Comparison of ENCODE assay signal across 17 cellular contexts in the genomic region with DNA sequence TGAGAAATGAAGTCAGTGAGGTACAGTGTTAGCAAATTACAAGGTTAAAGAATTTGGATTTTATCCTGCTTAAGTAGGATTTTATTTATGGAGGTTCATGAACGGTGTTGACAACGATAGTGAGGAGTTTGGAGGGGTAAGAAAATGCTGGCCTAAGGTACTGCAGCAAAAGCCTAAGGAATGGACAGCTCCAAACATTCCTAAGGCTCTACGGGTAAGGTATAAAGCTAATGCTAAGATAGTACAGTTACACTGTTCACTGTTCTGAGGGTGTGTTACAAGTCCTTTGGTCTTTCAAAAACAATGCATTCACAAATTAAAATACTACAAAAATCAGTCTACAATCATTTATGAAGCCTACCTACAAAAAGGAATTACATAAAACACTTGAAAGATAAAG. TPM values are rescaled to one million over a fixed set of nuclear protein-coding genes. Genes with fewer than 3 reads are reported as not detected.
A peak's percentile ranks its signal among the peaks of the same experiment; 100 is the strongest.
DNase-seq lines count a peak whose midpoint lies in the region; ATAC-seq and TF ChIP-seq lines count a peak whose summit lies in the region.
"Had no signal": no experiment of that assay in that cellular context is flagged by ENCODE, and none has a peak within 500 bp of the region (broad histone marks: within the 10 kb centered on the region; RNA-seq: fewer than 3 reads in every experiment).

No MANE protein-coding gene starts in this region.

- H3K4me3 ChIP-seq in fibroblast of the aortic adventitia (ENCODE audit: low read depth, low read length), result no peak overlapping the region
- peak overlapping the region in 1 of 4 donors; percentile 5 for H3K4me3 ChIP-seq in adrenal gland
- no peak overlapping the region for H3K4me3 ChIP-seq in HAP-1
- H3K4me3 ChIP-seq: lung, smooth muscle cell had no signal

- H3K4me3 Mint-ChIP-seq in stimulated activated naive B cell treated with anti-CD40 and anti-IgM and Interleukin-4, amounts not matched to agents 10 μg/mL and 1 μg/mL and 100 μg/mL, for 72 hours, result peak overlapping the region; percentile 52 to 70
- H3K4me3 Mint-ChIP-seq: activated naive CD4-positive, alpha-beta T cell treated with anti-CD3 and anti-CD28 coated beads, Interleukin-2, amount 10 ng/mL, durations not matched to agents 7 days and 5 days had no signal

- 42 to 57% (median 54%) methylated on average over 3 of the region's 3 CpGs for WGBS in adrenal gland, 4 donors

- DNase-seq in fibroblast of the aortic adventitia (ENCODE audit: low read depth) (peak; percentile 14), adrenal gland (no peak), NCI-H1436 (lab: John Stamatoyannopoulos, UW) (no peak), HAP-1 (ENCODE audit: low spot score in 2 of 2) (no peak)
- no peak for DNase-seq in stimulated activated naive B cell treated with anti-CD40 and anti-IgM and Interleukin-4, amounts not matched to agents 10 μg/mL and 1 μg/mL and 100 μg/mL, for 72 hours
- DNase-seq in activated CD4-positive, CD25-positive, alpha-beta regulatory T cell treated with anti-CD3 and anti-CD28 coated beads, Interleukin-2, amount 50 U/mL, for 72 hours, result no peak
- DNase-seq: activated naive CD4-positive, alpha-beta T cell treated with anti-CD3 and anti-CD28 coated beads, Interleukin-2, amount 10 ng/mL, durations not matched to agents 7 days and 5 days; DMS79; H7; NCI-H1694 treated with DMSO at 0.1 percent for 48 hours; NCI-H510A; PC-3 had no signal

- peak overlapping the region; percentile 86 for H3K27ac Mint-ChIP-seq in stimulated activated naive B cell treated with anti-CD40 and anti-IgM and Interleukin-4, amounts not matched to agents 10 μg/mL and 1 μg/mL and 100 μg/mL, for 72 hours
- H3K27ac Mint-ChIP-seq: activated naive CD4-positive, alpha-beta T cell treated with anti-CD3 and anti-CD28 coated beads, Interleukin-2, amount 10 ng/mL, durations not matched to agents 7 days and 5 days had no signal

- no peak for TF ChIP-seq POLR2A in adrenal gland (IDR thresholded peaks at IDR 0.05)

- peak; percentile 12 for ATAC-seq in HG02642 (IDR thresholded peaks at IDR 0.05; ENCODE audit: poor library complexity, unreplicated experiment)
- no peak for ATAC-seq in stimulated activated naive B cell treated with anti-CD40 and anti-IgM and Interleukin-4, amounts not matched to agents 10 μg/mL and 1 μg/mL and 100 μg/mL, for 72 hours (replicated peaks)
- ATAC-seq: PC-3 had no signal

- H3K9me3 ChIP-seq in adrenal gland (replicated peaks in 1 of 3) (no peaks in the 10 kb centered on the region), HAP-1 (no peaks in the 10 kb centered on the region)
- H3K9me3 ChIP-seq: BE2C had no signal

- TF ChIP-seq CTCF in VCaP (conservative IDR thresholded peaks at IDR 0.05) (no peak), fibroblast of the aortic adventitia (IDR thresholded peaks at IDR 0.05; ENCODE audit: insufficient read depth, low read length) (no peak), adrenal gland (IDR thresholded peaks at IDR 0.05) (no peak)

- peaks cover 2 to 5% of the 10 kb centered on the region in 2 donors for H3K9me3 Mint-ChIP-seq in stimulated activated naive B cell treated with anti-CD40 and anti-IgM and Interleukin-4, amounts not matched to agents 10 μg/mL and 1 μg/mL and 100 μg/mL, for 72 hours
- H3K9me3 Mint-ChIP-seq: activated naive CD4-positive, alpha-beta T cell treated with anti-CD3 and anti-CD28 coated beads, Interleukin-2, amount 10 ng/mL, durations not matched to agents 7 days and 5 days had no signal

- H3K36me3 Mint-ChIP-seq in stimulated activated naive B cell treated with anti-CD40 and anti-IgM and Interleukin-4, amounts not matched to agents 10 μg/mL and 1 μg/mL and 100 μg/mL, for 72 hours, result peaks cover 47 to 49% of the 10 kb centered on the region in 2 donors

- in situ Hi-C loops in HAP-1 (cut with MboI; ENCODE audit: low sequenced_read_pairs), result no loop called here

- no peaks in the 10 kb centered on the region for H3K27me3 ChIP-seq in adrenal gland
- H3K27me3 ChIP-seq in HAP-1 (ENCODE audit: low read depth), result no peaks in the 10 kb centered on the region
- H3K27me3 ChIP-seq: BE2C had no signal

- no peaks in the 10 kb centered on the region for H3K27me3 Mint-ChIP-seq in stimulated activated naive B cell treated with anti-CD40 and anti-IgM and Interleukin-4, amounts not matched to agents 10 μg/mL and 1 μg/mL and 100 μg/mL, for 72 hours
- H3K27me3 Mint-ChIP-seq: activated naive CD4-positive, alpha-beta T cell treated with anti-CD3 and anti-CD28 coated beads, Interleukin-2, amount 10 ng/mL, durations not matched to agents 7 days and 5 days had no signal

- H3K4me1 Mint-ChIP-seq in stimulated activated naive B cell treated with anti-CD40 and anti-IgM and Interleukin-4, amounts not matched to agents 10 μg/mL and 1 μg/mL and 100 μg/mL, for 72 hours, result peaks cover 54 to 78% of the 10 kb centered on the region in 2 donors

- H3K27ac ChIP-seq in VCaP (peak overlapping the region; percentile 74), adrenal gland (peak overlapping the region in 2 of 5 donors; percentile 13 to 31)

- H3K36me3 ChIP-seq in adrenal gland (replicated peaks in 1 of 2), result no peaks in the 10 kb centered on the region
- no peaks in the 10 kb centered on the region for H3K36me3 ChIP-seq in HAP-1 (replicated peaks)
- H3K36me3 ChIP-seq: BE2C had no signal

- intact Hi-C loops in adrenal gland (cut with DNase I), result loop anchor here in 1 of 2 donors (10.0 kb wide), 1 partner anchor 79 kb away; a partner anchor contains a TSS

- H3K4me1 ChIP-seq in adrenal gland (replicated peaks in 1 of 2) (peaks cover 21 to 43% of the 10 kb centered on the region in 2 donors), HAP-1 (peaks cover 14% of the 10 kb centered on the region)

RNA-seq across cellular contexts. Expression of a gene that starts 7.3 kb away (rescaled TPM):
- total RNA-seq in fibroblast of the aortic adventitia (ENCODE audit: low replicate concordance) (16.2 and 21.3 TPM in 2 replicates), adrenal gland (10 to 100 TPM; 12.7 to 42.7 (median 26.8) TPM)
- 10 to 100 TPM in 2 of 3 donors, 1 to 10 TPM in 1; 9.2 to 21.1 (median 17.8) TPM for polyA plus RNA-seq in adrenal gland
